In the genomic region with DNA sequence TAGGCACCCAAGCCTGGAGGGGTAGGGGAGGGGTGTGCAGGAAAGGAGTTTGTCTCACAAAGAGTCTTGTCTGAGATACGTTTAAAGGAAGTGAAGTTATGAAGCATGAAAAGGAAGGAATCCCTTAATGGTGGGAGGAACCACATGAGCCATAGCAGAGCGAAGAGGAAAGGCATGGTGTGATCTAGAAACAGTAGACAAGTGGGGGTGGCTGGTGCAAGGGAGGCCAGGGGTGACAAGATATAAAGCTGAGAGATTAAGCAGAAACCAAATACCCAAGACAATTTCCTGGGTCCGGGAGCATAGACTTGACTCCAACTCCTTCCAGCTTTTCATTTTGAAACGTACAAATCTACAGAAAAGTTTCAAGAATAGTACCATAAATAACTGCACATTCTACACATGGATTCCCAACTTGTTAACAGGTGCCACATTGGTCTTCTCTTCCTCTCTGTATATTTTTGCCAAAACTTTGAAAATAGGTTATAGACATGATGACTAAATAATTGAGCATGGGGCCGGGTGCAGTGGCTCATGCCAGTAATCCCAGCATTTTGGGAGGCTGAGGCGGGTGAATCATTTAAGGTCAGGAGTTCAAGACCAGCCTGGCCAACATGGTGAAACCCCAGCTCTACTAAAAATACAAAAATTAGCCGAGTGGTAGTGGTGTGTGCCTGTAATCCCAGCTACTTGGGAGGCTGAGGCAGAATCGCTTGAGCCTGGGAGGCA, we compare ENCODE assay signal across 17 cellular contexts.
A peak's percentile ranks its signal among the peaks of the same experiment; 100 is the strongest.
DNase-seq lines count a peak whose midpoint lies in the region; ATAC-seq, FAIRE-seq and TF ChIP-seq lines count a peak whose summit lies in the region.
"Had no signal": no experiment of that assay in that cellular context is flagged by ENCODE, and none has a peak within 500 bp of the region (broad histone marks: within the 10 kb centered on the region; RNA-seq: fewer than 3 reads in every experiment).

No MANE protein-coding gene starts in this region.

- no peak overlapping the region for H3K4me3 ChIP-seq in Jurkat, Clone E6-1 (ENCODE audit: low read length)
- no peak overlapping the region for H3K4me3 ChIP-seq in H1 (ENCODE audit: extremely low read depth in 1 of 4, insufficient read depth in 2 of 4, low read depth in 3 of 4, low read length in 4 of 4)
- H3K4me3 ChIP-seq: Peyer's patch had no signal

- no peak overlapping the region for H3K14ac ChIP-seq in H1 (ENCODE audit: insufficient read length)

- H3K18ac ChIP-seq in H1 (ENCODE audit: extremely low read depth, low read length) = peak overlapping the region; percentile 60

- H3K4me1 ChIP-seq in H1 (replicated peaks in 1 of 4; ENCODE audit: control insufficient read depth in 3 of 4, insufficient read depth in 4 of 4, low read length in 3 of 4) = peaks cover 2 to 20% (median 16%) of the 10 kb centered on the region in 4 experiments; a peak in 5 of 7 replicates

- POLR2A ChIA-PET in H1 (lab: Charles Lee; ENCODE audit: partially characterized antibody) = no interaction called here

- H4K5ac ChIP-seq in H1 (ENCODE audit: insufficient read length, low read depth, low read length) = no peak overlapping the region

- H3K23me2 ChIP-seq in H1 (ENCODE audit: low read depth, low read length) = no peaks in the 10 kb centered on the region; the same call in 1 of the 2 replicates

- H3K9me3 Mint-ChIP-seq in neural crest cell (no peaks in the 10 kb centered on the region), endothelial cell (ENCODE audit: unreplicated experiment) (no peaks in the 10 kb centered on the region)
- no peaks in the 10 kb centered on the region for H3K9me3 Mint-ChIP-seq in activated T-cell treated with anti-CD3 and anti-CD28 coated beads, Interleukin-2, amount 50 U/mL, for 24 hours
- H3K9me3 Mint-ChIP-seq: CD8-positive, alpha-beta T cell had no signal

- no peaks in the 10 kb centered on the region for H3K36me3 Mint-ChIP-seq in neural crest cell (ENCODE audit: low read depth)
- no peaks in the 10 kb centered on the region for H3K36me3 Mint-ChIP-seq in endothelial cell (ENCODE audit: low read depth, unreplicated experiment)
- no peaks in the 10 kb centered on the region for H3K36me3 Mint-ChIP-seq in activated T-cell treated with anti-CD3 and anti-CD28 coated beads, Interleukin-2, amount 50 U/mL, for 24 hours (ENCODE audit: low read depth)
- H3K36me3 Mint-ChIP-seq: CD8-positive, alpha-beta T cell had no signal

- H2AK5ac ChIP-seq in H1 (ENCODE audit: low read depth, low read length) = peak overlapping the region; percentile 82; the same call in 1 of the 2 replicates

- TF ChIP-seq POLR2A in H1 (IDR thresholded peaks at IDR 0.05; ENCODE audit: control extremely low read depth in 1 of 2, low read depth in 2 of 2, low read length in 2 of 2) = no peak

- no peak for TF ChIP-seq CTCF in H1 (IDR thresholded peaks at IDR 0.05; ENCODE audit: control extremely low read depth in 1 of 3, insufficient read depth in 1 of 3, low read depth in 1 of 3, low read length in 3 of 3)
- TF ChIP-seq CTCF in neural crest cell (conservative IDR thresholded peaks at IDR 0.05) = no peak
- TF ChIP-seq CTCF in endothelial cell (IDR thresholded peaks at IDR 0.05; ENCODE audit: unreplicated experiment) = no peak

- 69% methylated on average over 7 of the region's 8 CpGs; no CpG with 5 or more reads in 1 of the 2 experiments for whole genome bisulfite sequencing in H1 (ENCODE audit: extremely low coverage in 1 of 2, insufficient coverage in 1 of 2, insufficient read length in 1 of 2, insufficient replicate concordance in 2 of 2, low coverage in 1 of 2, low lambda C conversion rate in 2 of 2, missing lambda C conversion rate in 1 of 2), 2 experiments

- H3K27ac Mint-ChIP-seq in neural crest cell (ENCODE audit: unreplicated experiment) (peak overlapping the region; percentile 50), endothelial cell (ENCODE audit: unreplicated experiment) (no peak overlapping the region)
- H3K27ac Mint-ChIP-seq in activated T-cell treated with anti-CD3 and anti-CD28 coated beads, Interleukin-2, amount 50 U/mL, for 24 hours = no peak overlapping the region
- H3K27ac Mint-ChIP-seq: CD8-positive, alpha-beta T cell had no signal

- H3K27me3 Mint-ChIP-seq in neural crest cell (ENCODE audit: low read depth) (peaks cover 13% of the 10 kb centered on the region), endothelial cell (ENCODE audit: unreplicated experiment) (no peaks in the 10 kb centered on the region)
- H3K27me3 Mint-ChIP-seq in activated T-cell treated with anti-CD3 and anti-CD28 coated beads, Interleukin-2, amount 50 U/mL, for 24 hours = no peaks in the 10 kb centered on the region

- CTCF ChIA-PET in H1 (lab: Charles Lee; ENCODE audit: partially characterized antibody) = interaction anchor here (1.1 to 1.5 kb wide), 3 partner anchors 73 to 238 kb away, joined by 3 to 6 read pairs (median 4); no protein-coding TSS in a partner anchor

- peaks cover 0 to 2% of the 10 kb centered on the region in 2 experiments for H4K20me1 ChIP-seq in H1 (replicated peaks in 1 of 2; ENCODE audit: control insufficient read depth in 1 of 2, insufficient read depth in 2 of 2, low read length in 2 of 2)

- H2BK5ac ChIP-seq in H1 (ENCODE audit: low read depth, low read length) = 0 out of 2 replicates have a peak overlapping the region, but pooled peaks have one; percentile 60

- FAIRE-seq in H1 (lab: Jason Lieb, UNC) = no peak
- FAIRE-seq: A204.1 had no signal

- no peak overlapping the region for H3K56ac ChIP-seq in H1 (replicated peaks; ENCODE audit: insufficient read length, low read depth, low read length)

- H3K79me2 ChIP-seq in H1 (ENCODE audit: control insufficient read depth in 1 of 2, insufficient read depth in 2 of 2, low read length in 2 of 2) = no peaks in the 10 kb centered on the region

- H3K4ac ChIP-seq in H1 (replicated peaks; ENCODE audit: insufficient read length, low read depth, low read length) = no peak overlapping the region

- no peaks in the 10 kb centered on the region for H3K4me1 Mint-ChIP-seq in neural crest cell
- peaks cover 7% of the 10 kb centered on the region for H3K4me1 Mint-ChIP-seq in endothelial cell (ENCODE audit: unreplicated experiment)
- H3K4me1 Mint-ChIP-seq in activated T-cell treated with anti-CD3 and anti-CD28 coated beads, Interleukin-2, amount 50 U/mL, for 24 hours (ENCODE audit: low read depth) = no peaks in the 10 kb centered on the region

- no peak overlapping the region for H2BK120ac ChIP-seq in H1 (replicated peaks; ENCODE audit: low read depth, low read length)

- H3K4me2 ChIP-seq in H1 (ENCODE audit: insufficient read depth in 1 of 2, low read depth in 2 of 2, low read length in 2 of 2) = peak overlapping the region in 1 of 2 experiments; percentile 75; a peak in 3 of 4 replicates

- H3K27me3 ChIP-seq in H1 (replicated peaks in 1 of 4; ENCODE audit: control insufficient read depth in 3 of 4, extremely low read depth in 1 of 4, insufficient read depth in 3 of 4, low read length in 3 of 4) = no peaks in the 10 kb centered on the region
- H3K27me3 ChIP-seq: Peyer's patch had no signal

- no peak overlapping the region for H3K9ac ChIP-seq in H1 (replicated peaks in 1 of 4; ENCODE audit: extremely low read depth in 1 of 4, low read depth in 3 of 4, low read length in 3 of 4)

- H3K9me3 ChIP-seq in H1 (ENCODE audit: insufficient read depth in 2 of 2, low read depth in 1 of 2, low read length in 1 of 2) = no peaks in the 10 kb centered on the region
- H3K9me3 ChIP-seq: Peyer's patch had no signal

- peak overlapping the region; percentile 95; the same call in 1 of the 2 replicates for H2BK15ac ChIP-seq in H1 (ENCODE audit: low read length)

- H3K23ac ChIP-seq in H1 (ENCODE audit: insufficient read length) = no peak overlapping the region

- no peak overlapping the region for H3K27ac ChIP-seq in H1 (ENCODE audit: low read depth, low read length)
- H3K27ac ChIP-seq: Peyer's patch had no signal

- H3K4me3 Mint-ChIP-seq in neural crest cell (no peak overlapping the region), endothelial cell (ENCODE audit: unreplicated experiment) (no peak overlapping the region)
- no peak overlapping the region for H3K4me3 Mint-ChIP-seq in activated T-cell treated with anti-CD3 and anti-CD28 coated beads, Interleukin-2, amount 50 U/mL, for 24 hours
- H3K4me3 Mint-ChIP-seq: CD8-positive, alpha-beta T cell had no signal

- no peaks in the 10 kb centered on the region for H3K36me3 ChIP-seq in H1 (ENCODE audit: control insufficient read depth in 2 of 4, insufficient read depth in 4 of 4, low read length in 3 of 4)
- H3K36me3 ChIP-seq: Peyer's patch had no signal

- peak overlapping the region; percentile 57 for H4K91ac ChIP-seq in H1 (replicated peaks; ENCODE audit: insufficient read length, low read length)

- no peak overlapping the region for H4K8ac ChIP-seq in H1 (ENCODE audit: extremely low read depth, insufficient read depth, low read length)

- no peak overlapping the region for H2BK12ac ChIP-seq in H1 (ENCODE audit: low read depth, low read length)

- H2BK20ac ChIP-seq in H1 (ENCODE audit: low read length) = peak overlapping the region; percentile 90

- no peak for TF ChIP-seq EP300 in H1 (IDR thresholded peaks at IDR 0.05; ENCODE audit: borderline replicate concordance in 1 of 2, low read depth in 2 of 2, low read length in 2 of 2)

- TF ChIP-seq RAD21 in H1 (IDR thresholded peaks at IDR 0.05 in 1 of 2, conservative IDR thresholded peaks at IDR 0.05 in 1 of 2; ENCODE audit: low read depth in 2 of 2, low read length in 2 of 2) = no peak

- no peak for ATAC-seq in HG03097 (IDR thresholded peaks at IDR 0.05; ENCODE audit: low FRiP score, unreplicated experiment)
- ATAC-seq: CD8-positive, alpha-beta T cell; Right ventricle myocardium inferior had no signal

- H2AFZ ChIP-seq in H1 (ENCODE audit: low read length) = no peak overlapping the region

- H3K79me1 ChIP-seq in H1 (ENCODE audit: low read depth, low read length) = no peaks in the 10 kb centered on the region; the same call in 1 of the 2 replicates

- DNase-seq in EH (ENCODE audit: low read depth) = peak; percentile 47
- peak; percentile 31 for DNase-seq in Jurkat, Clone E6-1 (ENCODE audit: low read depth, low spot score)
- DNase-seq in H1 (ENCODE audit: low read depth in 1 of 2, low spot score in 2 of 2) = no peak
- no peak for DNase-seq in neural crest cell (ENCODE audit: low read depth, low spot score)
- DNase-seq in activated gamma-delta T cell (lab: John Stamatoyannopoulos, UW) = no peak
- no peak for DNase-seq in endothelial cell (ENCODE audit: low spot score)
- DNase-seq in activated T-cell treated with anti-CD3 and anti-CD28 coated beads, Interleukin-2, amount 50 U/mL, for 24 hours = no peak
- DNase-seq: Calu3; CD8-positive, alpha-beta T cell; H7; KG1; NCI-H1092; NCI-H2081 treated with DMSO at 0.1 percent for 48 hours; Peyer's patch had no signal

TF ChIP-seq in H1, 55 proteins besides CTCF, POLR2A, EP300 and RAD21 (continues in another document):
- no peak for TF ChIP-seq JUN (IDR thresholded peaks at IDR 0.05; ENCODE audit: low read depth, low read length)
- no peak for TF ChIP-seq CHD2 (IDR thresholded peaks at IDR 0.05; ENCODE audit: low read length)
- no peak for TF ChIP-seq NANOG (IDR thresholded peaks at IDR 0.05; ENCODE audit: insufficient read depth, low read depth, low read length, poor library complexity, severe bottlenecking)

Comparison
In these comparisons a context has a peak if more than half of its experiments do, and no peak if none do; other contexts are left out.
1. DNase-seq: peak in EH (single experiment) and Jurkat, Clone E6-1 (single experiment); none in H1 (0 of 2), neural crest cell (single experiment), activated gamma-delta T cell (single experiment), endothelial cell (single experiment) and activated T-cell treated with anti-CD3 and anti-CD28 coated beads, Interleukin-2, amount 50 U/mL, for 24 hours (single experiment).